14 cellular contexts compared by ENCODE assay signal in genomic region chr6:129707882-129708495, GRCh38. TPM values are rescaled to one million over a fixed set of nuclear protein-coding genes. Genes with fewer than 3 reads are reported as not detected.
DNase-seq lines count a peak whose midpoint lies in the region; ATAC-seq, FAIRE-seq and TF ChIP-seq lines count a peak whose summit lies in the region.
"Had no signal": no experiment of that assay in that cellular context is flagged by ENCODE, and none has a peak within 500 bp of the region (broad histone marks: within the 10 kb centered on the region; RNA-seq: fewer than 3 reads in every experiment).

No MANE protein-coding gene starts in this region.

- peak overlapping the region; percentile 95 for H3K4me3 Mint-ChIP-seq in chondrocyte (ENCODE audit: unreplicated experiment)
- peak overlapping the region; percentile 99 for H3K4me3 Mint-ChIP-seq in natural killer cell

- no peaks in the 10 kb centered on the region for H3K9me2 ChIP-seq in Karpas-422 (replicated peaks; ENCODE audit: insufficient read depth, low read length)

- TF ChIP-seq CTCF in HepG2 (CRISPR knock-in tag; IDR thresholded peaks at IDR 0.05) (no peak), right lobe of liver (IDR thresholded peaks at IDR 0.05) (no peak), chondrocyte (IDR thresholded peaks at IDR 0.05) (no peak), natural killer cell (IDR thresholded peaks at IDR 0.05) (no peak)

- H3K4me3 ChIP-seq in HepG2 (replicated peaks in 1 of 3; ENCODE audit: insufficient read depth in 1 of 3, low read depth in 2 of 3, low read length in 3 of 3) (peak overlapping the region; percentile 67 to 84 (median 78)), right lobe of liver (no peak overlapping the region), Karpas-422 (ENCODE audit: low read length) (no peak overlapping the region)

- peak overlapping the region; percentile 68 for H3K27ac ChIP-seq in HepG2 (ENCODE audit: extremely low read length, insufficient read depth, low read length)
- H3K27ac ChIP-seq in right lobe of liver: no peak overlapping the region
- H3K27ac ChIP-seq in Karpas-422 (ENCODE audit: low read length): no peak overlapping the region

- H3K27me3 Mint-ChIP-seq in chondrocyte (ENCODE audit: low read depth) (no peaks in the 10 kb centered on the region), natural killer cell (ENCODE audit: low read depth in 2 of 2) (peaks cover 0 to 3% of the 10 kb centered on the region in 2 donors)

- no TSS peak for BruUV-seq in HepG2 (replicated peaks; lab: Mats Ljungman, UMichigan)

- no peak for TF ChIP-seq EP300 in HepG2 (IDR thresholded peaks at IDR 0.05; ENCODE audit: low read depth in 2 of 2, low read length in 2 of 2)
- no peak for TF ChIP-seq EP300 in HepG2 (CRISPR knock-in tag; IDR thresholded peaks at IDR 0.05; ENCODE audit: borderline replicate concordance)

- H3K4me1 Mint-ChIP-seq in chondrocyte (ENCODE audit: low read depth) (peaks cover 37% of the 10 kb centered on the region), natural killer cell (peaks cover 44 to 49% of the 10 kb centered on the region in 2 donors)

- H3K9me3 ChIP-seq in HepG2 (ENCODE audit: low read length) (no peaks in the 10 kb centered on the region), right lobe of liver (no peaks in the 10 kb centered on the region), Karpas-422 (ENCODE audit: low read length) (no peaks in the 10 kb centered on the region)

- H3K4me1 ChIP-seq in HepG2 (ENCODE audit: insufficient read depth, low read length): peaks cover 61% of the 10 kb centered on the region
- peaks cover 0 to 11% (median 4%) of the 10 kb centered on the region in 4 donors for H3K4me1 ChIP-seq in right lobe of liver
- peaks cover 12% of the 10 kb centered on the region for H3K4me1 ChIP-seq in Karpas-422 (ENCODE audit: low read length)

- H3K36me3 Mint-ChIP-seq in chondrocyte (ENCODE audit: low read depth) (no peaks in the 10 kb centered on the region), natural killer cell (no peaks in the 10 kb centered on the region)
- H3K36me3 Mint-ChIP-seq: T-cell had no signal

- in situ Hi-C loops in HepG2 (cut with HindIII; ENCODE audit: extremely low pct_ligation_motif_present, low pct_unique_long_range_greater_than_20kb): no loop called here

- H3K27me3 ChIP-seq in HepG2 (ENCODE audit: control insufficient read depth in 1 of 2, insufficient read depth in 2 of 2, low read length in 2 of 2): no peaks in the 10 kb centered on the region; a peak in 1 of 5 replicates
- no peaks in the 10 kb centered on the region for H3K27me3 ChIP-seq in right lobe of liver
- no peaks in the 10 kb centered on the region for H3K27me3 ChIP-seq in Karpas-422 (ENCODE audit: low read length)

- FAIRE-seq in HepG2 (lab: Jason Lieb, UNC): peak; percentile 18
- FAIRE-seq: H54 had no signal

- intact Hi-C loops in HepG2 (cut with micrococcal nuclease; ENCODE audit: unreplicated experiment) (loop anchor here (5.0 kb wide), 1 partner anchor 66 kb away; no protein-coding TSS in a partner anchor), right lobe of liver (cut with DNase I) (no loop called here), natural killer cell (cut with micrococcal nuclease) (no loop called here)

- H4K20me1 ChIP-seq in HepG2 (ENCODE audit: insufficient read depth, low read length) (no peaks in the 10 kb centered on the region; the same call in 1 of the 2 replicates), Karpas-422 (ENCODE audit: insufficient read depth, low read depth, low read length) (no peaks in the 10 kb centered on the region)

- H3K36me3 ChIP-seq in HepG2 (replicated peaks in 1 of 2; ENCODE audit: control insufficient read depth in 1 of 2, insufficient read depth in 2 of 2, low read length in 2 of 2) (peaks cover 2 to 9% of the 10 kb centered on the region in 2 experiments; a peak in 3 of 5 replicates), right lobe of liver (no peaks in the 10 kb centered on the region), Karpas-422 (ENCODE audit: insufficient read depth, low read length) (no peaks in the 10 kb centered on the region)

- H2AFZ ChIP-seq in HepG2 (ENCODE audit: low read length) (no peak overlapping the region), Karpas-422 (ENCODE audit: low read length) (no peak overlapping the region)

- peak; percentile 5 for ATAC-seq in HepG2
- no peak for ATAC-seq in right lobe of liver
- ATAC-seq in natural killer cell: no peak
- no peak for ATAC-seq in GM21447 (IDR thresholded peaks at IDR 0.05; ENCODE audit: unreplicated experiment)
- ATAC-seq in HG03571 (IDR thresholded peaks at IDR 0.05; ENCODE audit: unreplicated experiment): no peak
- ATAC-seq: activated T-cell treated with anti-CD3 and anti-CD28 coated beads, Interleukin-2, amount 50 U/mL, for 4 hours; T-cell had no signal

- H3K4me2 ChIP-seq in HepG2 (ENCODE audit: low read depth, low read length) (peak overlapping the region; percentile 83), Karpas-422 (ENCODE audit: low read depth, low read length, poor library complexity, severe bottlenecking) (no peak overlapping the region)

- TF ChIP-seq POLR2A in HepG2 (IDR thresholded peaks at IDR 0.05; ENCODE audit: insufficient read depth in 1 of 2, low read depth in 2 of 2, low read length in 2 of 2) (peak in 1 of 2 experiments; percentile 12; a peak in 1 of 4 replicates), right lobe of liver (IDR thresholded peaks at IDR 0.05) (no peak)

- POLR2A ChIA-PET in HepG2 (lab: Yijun Ruan, JAX): interaction anchor here (2.4 to 3.7 kb wide), 7 partner anchors 7 to 70 kb away, joined by 7 to 96 read pairs (median 24); no protein-coding TSS in a partner anchor

- DNase-seq in HepG2 (ENCODE audit: low spot score) (no peak), right lobe of liver (no peak), chondrocyte (ENCODE audit: low spot score) (no peak), natural killer cell (no peak), NCI-H524 (lab: John Stamatoyannopoulos, UW) (no peak), Karpas-422 (no peak)
- DNase-seq: activated T-cell treated with anti-CD3 and anti-CD28 coated beads, Interleukin-2, amount 50 U/mL, for 4 hours; effector memory CD4-positive, alpha-beta T cell; stimulated activated CD4-positive, alpha-beta T cell treated with anti-CD3 and anti-CD28 coated beads, Interleukin-4, amount 100 ng/mL, for 4 hours; T-cell had no signal

- WGBS in HepG2 (ENCODE audit: low lambda C conversion rate): under 1% methylated on average over 8 of the region's 8 CpGs
- 90% methylated on average over 5 of the region's 8 CpGs for WGBS in right lobe of liver (ENCODE audit: insufficient coverage, low coverage, low lambda C conversion rate, missing lambda C conversion rate)

- H3K27ac Mint-ChIP-seq in chondrocyte (ENCODE audit: unreplicated experiment) (no peak overlapping the region), natural killer cell (peak overlapping the region in 1 of 2 donors; percentile 46)
- H3K27ac Mint-ChIP-seq: T-cell had no signal

- CTCF ChIA-PET in HepG2 (lab: Yijun Ruan, JAX; ENCODE audit: low intra/inter-chr PET ratio, low total read pairs): no interaction called here

- H3K9me3 Mint-ChIP-seq in chondrocyte (ENCODE audit: low read depth): no peaks in the 10 kb centered on the region
- no peaks in the 10 kb centered on the region for H3K9me3 Mint-ChIP-seq in natural killer cell
- H3K9me3 Mint-ChIP-seq: activated T-cell treated with anti-CD3 and anti-CD28 coated beads, Interleukin-2, amount 50 U/mL, for 4 hours; CD14-positive monocyte; T-cell had no signal

- H3K9ac ChIP-seq in HepG2 (ENCODE audit: insufficient read depth, low read depth, low read length) (peak overlapping the region; percentile 72), Karpas-422 (ENCODE audit: low read length) (no peak overlapping the region)

- H3K79me2 ChIP-seq in HepG2 (ENCODE audit: insufficient read depth, low read length) (peaks cover 69% of the 10 kb centered on the region), Karpas-422 (ENCODE audit: low read length) (no peaks in the 10 kb centered on the region)

- TF ChIP-seq RAD21 in HepG2 (CRISPR knock-in tag; IDR thresholded peaks at IDR 0.05): no peak

TF ChIP-seq in HepG2, 621 proteins besides CTCF, POLR2A, EP300 and RAD21 (continues in another document):
- TF ChIP-seq JARID2 (CRISPR knock-in tag; IDR thresholded peaks at IDR 0.05; ENCODE audit: insufficient replicate concordance) (no peak), HES4 (CRISPR knock-in tag; IDR thresholded peaks at IDR 0.05; ENCODE audit: borderline replicate concordance) (no peak), MXD4 (CRISPR knock-in tag; IDR thresholded peaks at IDR 0.05) (no peak), ZNF282 (IDR thresholded peaks at IDR 0.05; ENCODE audit: partially characterized antibody) (no peak), SMAD1 (CRISPR knock-in tag; IDR thresholded peaks at IDR 0.05; ENCODE audit: borderline replicate concordance, low read depth) (peak; percentile 81; the same call in 1 of the 2 replicates)

RNA-seq across cellular contexts. Expression of gene ARHGAP18, which starts 2.0 kb away (rescaled TPM):
- total RNA-seq in HepG2 (2016; rRNA removed; fragmentation: Illumina TruSeq; extraction: Trizol) (115 and 183 TPM in 2 replicates), right lobe of liver (1 to 10 TPM; 2.2 to 8.0 (median 2.9) TPM), chondrocyte (8.0 to 14.0 TPM (median 10.3 TPM) in 3 replicates), natural killer cell (10 to 100 TPM; 11.5 to 12.5 (median 11.8) TPM)
- 16.6 and 18.3 TPM in 2 replicates for total RNA-seq in HepG2 (2016; cell fraction: cytosol; rRNA removed; fragmentation: Illumina TruSeq; extraction: Trizol; ENCODE audit: low read depth)
- total RNA-seq in HepG2 (2016; cell fraction: insoluble cytoplasmic fraction; rRNA removed; fragmentation: Illumina TruSeq; extraction: Trizol): 116 and 185 TPM in 2 replicates
- 53.6 and 60.8 TPM in 2 replicates for total RNA-seq in HepG2 (2016; cell fraction: membrane; rRNA removed; fragmentation: Illumina TruSeq; extraction: Trizol)
- total RNA-seq in HepG2 (2016; cell fraction: nucleus; rRNA removed; fragmentation: Illumina TruSeq; extraction: Trizol): 89.7 and 91.5 TPM in 2 replicates
- 37.8 and 58.2 TPM in 2 replicates for polyA plus RNA-seq in HepG2 (2011; rRNA removed)
- polyA plus RNA-seq in HepG2 (2011; cell fraction: cytosol; rRNA removed): 24.3 and 29.8 TPM in 2 replicates
- 13.1 and 14.2 TPM in 2 replicates for polyA plus RNA-seq in HepG2 (2011; cell fraction: nucleus; rRNA removed)
- polyA plus RNA-seq in HepG2 (2012): 54.6 and 95.7 TPM in 2 replicates
- polyA plus RNA-seq in HepG2 (2016; cell fraction: cytosol; fragmentation: Illumina TruSeq; extraction: Trizol; ENCODE audit: low read depth): 6.1 and 6.7 TPM in 2 replicates
- 150 and 162 TPM in 2 replicates for polyA plus RNA-seq in HepG2 (2016; cell fraction: insoluble cytoplasmic fraction; fragmentation: Illumina TruSeq; extraction: Trizol; ENCODE audit: low read depth)
- 21.3 and 24.5 TPM in 2 replicates for polyA plus RNA-seq in HepG2 (2016; cell fraction: membrane; fragmentation: Illumina TruSeq; extraction: Trizol; ENCODE audit: low read depth)
- polyA plus RNA-seq in HepG2 (2016; cell fraction: nucleus; fragmentation: Illumina TruSeq; extraction: Trizol; ENCODE audit: insufficient read depth, low read depth): 65.9 and 66.3 TPM in 2 replicates
- 8.2 and 55.6 TPM in 2 replicates for polyA minus RNA-seq in HepG2 (2011; rRNA and poly(A)+ RNA removed; ENCODE audit: low replicate concordance)
- polyA minus RNA-seq in HepG2 (2011; cell fraction: cytosol; rRNA and poly(A)+ RNA removed): 60.4 and 69.2 TPM in 2 replicates
- 134 and 144 TPM in 2 replicates for polyA minus RNA-seq in HepG2 (2011; cell fraction: nucleus; rRNA and poly(A)+ RNA removed)
- 0.65 and 1.6 TPM in 2 replicates for total RNA-seq in Karpas-422 (2014; rRNA removed; shearing (Covaris generic); ENCODE audit: low replicate concordance)

Comparison
In these comparisons a context has a peak if more than half of its experiments do, and no peak if none do; other contexts are left out.
1. H3K4me3 ChIP-seq: peak in HepG2 (3 of 3); none in right lobe of liver (0 of 3) and Karpas-422 (single experiment).